12 cellular contexts compared by ENCODE assay signal in genomic region chr15:66936115-66936863, GRCh38.
DNase-seq lines count a peak whose midpoint lies in the region; ATAC-seq and TF ChIP-seq lines count a peak whose summit lies in the region.
"Had no signal": no experiment of that assay in that cellular context is flagged by ENCODE, and none has a peak within 500 bp of the region (broad histone marks: within the 10 kb centered on the region; RNA-seq: fewer than 3 reads in every experiment).

No MANE protein-coding gene starts in this region.

- H3K27ac ChIP-seq in IMR-90 (ENCODE audit: insufficient read depth, low read length) (peak overlapping the region; percentile 56), suprapubic skin (peak overlapping the region; percentile 48)
- H3K27ac ChIP-seq: neural progenitor cell had no signal

- 40% methylated on average over 1 of the region's 25 CpGs; no CpG with 5 or more reads in 1 of the 2 experiments for WGBS in IMR-90 (ENCODE audit: extremely low coverage in 2 of 2, insufficient read length in 1 of 2), 2 experiments
- 60% methylated on average over 24 of the region's 25 CpGs for WGBS in suprapubic skin

- in situ Hi-C loops in IMR-90 (cut with MboI; ENCODE audit: low sequenced_read_pairs) = no loop called here

- TF ChIP-seq RAD21 in IMR-90 (IDR thresholded peaks at IDR 0.05; ENCODE audit: low read length) = no peak

- peak overlapping the region; percentile 79 for H3K4ac ChIP-seq in IMR-90 (ENCODE audit: low read depth, low read length)

- BruUV-seq in IMR-90 (replicated peaks; lab: Mats Ljungman, UMichigan) = no TSS peak

- peak; percentile 64 for DNase-seq in IMR-90
- peak; percentile 35 to 73 for DNase-seq in cardiac fibroblast (ENCODE audit: low read depth in 2 of 2)
- peak; percentile 31 for DNase-seq in left lobe of liver (ENCODE audit: low spot score)
- peak; percentile 70 to 76 for DNase-seq in suprapubic skin (ENCODE audit: low spot score in 2 of 2)
- DNase-seq in hypothalamus (lab: John Stamatoyannopoulos, UW) = no peak
- no peak for DNase-seq in COR-L47 (lab: John Stamatoyannopoulos, UW)
- no peak for DNase-seq in KG1 (lab: John Stamatoyannopoulos, UW)
- DNase-seq: activated effector memory CD4-positive, alpha-beta T cell treated with Interleukin-2 at 50 U/mL for 16 hours; erythroblast; NCI-H187 had no signal

- peak overlapping the region; percentile 51 for H2AK9ac ChIP-seq in IMR-90 (replicated peaks; ENCODE audit: low read depth, low read length, poor library complexity)

- H3K27me3 ChIP-seq in IMR-90 (ENCODE audit: control insufficient read depth, insufficient read depth, low read length) (no peaks in the 10 kb centered on the region), suprapubic skin (no peaks in the 10 kb centered on the region)
- H3K27me3 ChIP-seq: neural progenitor cell had no signal

- peak overlapping the region; percentile 87 for H3K4me2 ChIP-seq in IMR-90 (ENCODE audit: low read depth, low read length)
- H3K4me2 ChIP-seq: neural progenitor cell had no signal

- H4K20me1 ChIP-seq in IMR-90 (ENCODE audit: insufficient read depth, low read length) = peaks cover 11% of the 10 kb centered on the region

- intact Hi-C loops in IMR-90 (cut with micrococcal nuclease) = no loop called here

- peak overlapping the region; percentile 49 for H4K91ac ChIP-seq in IMR-90 (ENCODE audit: insufficient read depth, low read depth, low read length)

- H3K4me3 ChIP-seq in IMR-90 (ENCODE audit: insufficient read depth, low read depth, low read length) = peak overlapping the region; percentile 39
- H3K4me3 ChIP-seq in cardiac fibroblast (replicated peaks in 1 of 2; ENCODE audit: low read depth in 2 of 2, low read length in 2 of 2) = peak overlapping the region; percentile 33 to 52
- peak overlapping the region; percentile 43 for H3K4me3 ChIP-seq in suprapubic skin
- H3K4me3 ChIP-seq: neural progenitor cell had no signal

- ATAC-seq in IMR-90 (ENCODE audit: low read depth) = peak; percentile 22
- no peak for ATAC-seq in left lobe of liver
- no peak for ATAC-seq in HG02852 (IDR thresholded peaks at IDR 0.05; ENCODE audit: unreplicated experiment)

- peak overlapping the region; percentile 69; the same call in 2 of the 3 replicates for H2BK15ac ChIP-seq in IMR-90 (ENCODE audit: low read depth, low read length)

- H3K9me3 ChIP-seq in IMR-90 (ENCODE audit: control insufficient read depth, insufficient read depth, low read length) (peaks cover 2% of the 10 kb centered on the region; the same call in 1 of the 2 replicates), suprapubic skin (no peaks in the 10 kb centered on the region)

- TF ChIP-seq POLR2A in IMR-90 (IDR thresholded peaks at IDR 0.05; ENCODE audit: low read depth, low read length) (no peak), suprapubic skin (IDR thresholded peaks at IDR 0.05) (no peak)

- peak overlapping the region; percentile 52 to 72 for H4K8ac ChIP-seq in IMR-90 (ENCODE audit: low read depth in 2 of 2, low read length in 2 of 2)

- peak overlapping the region; percentile 64 for H3K14ac ChIP-seq in IMR-90 (replicated peaks; ENCODE audit: low read depth, low read length)

- peak overlapping the region; percentile 26; the same call in 1 of the 2 replicates for H3K56ac ChIP-seq in IMR-90 (ENCODE audit: extremely low read depth, insufficient read depth, low read length)

- H2BK5ac ChIP-seq in IMR-90 (ENCODE audit: low read depth, low read length, poor library complexity, severe bottlenecking) = peak overlapping the region; percentile 3

- CTCF ChIA-PET in IMR-90 (lab: Yijun Ruan, JAX) = no interaction called here

- H3K36me3 ChIP-seq in IMR-90 (ENCODE audit: control insufficient read depth, insufficient read depth, low read length) (no peaks in the 10 kb centered on the region), suprapubic skin (no peaks in the 10 kb centered on the region)
- H3K36me3 ChIP-seq: neural progenitor cell had no signal

- peak overlapping the region; percentile 26 for H4K5ac ChIP-seq in IMR-90 (ENCODE audit: low read depth, low read length)

- peak overlapping the region; percentile 40 for H2AK5ac ChIP-seq in IMR-90 (ENCODE audit: low read depth, low read length)

- TF ChIP-seq CTCF in IMR-90 (conservative IDR thresholded peaks at IDR 0.05; ENCODE audit: low read depth, low read length) (no peak), cardiac fibroblast (IDR thresholded peaks at IDR 0.05; ENCODE audit: low read depth, low read length) (no peak), suprapubic skin (IDR thresholded peaks at IDR 0.05) (no peak)

- H3K23ac ChIP-seq in IMR-90 (ENCODE audit: low read depth, low read length) = peak overlapping the region; percentile 81; the same call in 1 of the 2 replicates

- TF ChIP-seq EP300 in suprapubic skin (IDR thresholded peaks at IDR 0.05) = no peak

- peak overlapping the region; percentile 35 for H3K18ac ChIP-seq in IMR-90 (ENCODE audit: low read depth, low read length)

- dilution Hi-C loops in IMR-90 (cut with HindIII; ENCODE audit: low sequenced_read_pairs, unreplicated experiment) = no loop called here

- H2BK20ac ChIP-seq in IMR-90 (ENCODE audit: low read depth, low read length) = peak overlapping the region; percentile 71

- peak overlapping the region; percentile 78 for H2BK120ac ChIP-seq in IMR-90 (ENCODE audit: low read depth, low read length)

- peaks cover 0 to 7% of the 10 kb centered on the region in 2 experiments; a peak in 1 of 4 replicates for H3K79me1 ChIP-seq in IMR-90 (ENCODE audit: low read depth in 1 of 2, low read length in 2 of 2)

- H3K9me1 ChIP-seq in IMR-90 (ENCODE audit: insufficient read depth, low read length) = peaks cover 13% of the 10 kb centered on the region

- H2AFZ ChIP-seq in IMR-90 (replicated peaks; ENCODE audit: low read length, poor library complexity) = peak overlapping the region; percentile 85
- H2AFZ ChIP-seq: neural progenitor cell had no signal

- H3K9ac ChIP-seq in IMR-90 (ENCODE audit: low read depth, low read length) = peak overlapping the region; percentile 48
- H3K9ac ChIP-seq: neural progenitor cell had no signal

- POLR2A ChIA-PET in IMR-90 (lab: Charles Lee; ENCODE audit: unreplicated experiment) = interaction anchor here (0.5 kb wide), 1 partner anchor 606 kb away, joined by 3 read pairs; the partner anchor contains the start of gene MAP2K5

- H3K4me1 ChIP-seq in IMR-90 (ENCODE audit: control insufficient read depth, insufficient read depth, low read length) (peaks cover 23% of the 10 kb centered on the region), suprapubic skin (peaks cover 22% of the 10 kb centered on the region)

TF ChIP-seq in IMR-90, 13 proteins besides CTCF, POLR2A, EP300 and RAD21:
- TF ChIP-seq CHD1 (IDR thresholded peaks at IDR 0.05; ENCODE audit: low read depth, low read length) (no peak), FOS (IDR thresholded peaks at IDR 0.05; ENCODE audit: low read depth, low read length) (no peak), CEBPB (IDR thresholded peaks at IDR 0.05; ENCODE audit: low read depth, low read length) (no peak), BHLHE40 (IDR thresholded peaks at IDR 0.05; ENCODE audit: low read depth, low read length) (no peak), RCOR1 (IDR thresholded peaks at IDR 0.05; ENCODE audit: insufficient replicate concordance, low read length) (no peak), MAZ (IDR thresholded peaks at IDR 0.05; ENCODE audit: borderline replicate concordance, low read depth, low read length) (no peak), SMC3 (IDR thresholded peaks at IDR 0.05; ENCODE audit: low read depth, low read length) (no peak), MAFK (IDR thresholded peaks at IDR 0.05; ENCODE audit: low read depth, low read length) (no peak), RFX5 (IDR thresholded peaks at IDR 0.05; ENCODE audit: low read depth, low read length) (no peak)
- TF ChIP-seq, protein P1, sequence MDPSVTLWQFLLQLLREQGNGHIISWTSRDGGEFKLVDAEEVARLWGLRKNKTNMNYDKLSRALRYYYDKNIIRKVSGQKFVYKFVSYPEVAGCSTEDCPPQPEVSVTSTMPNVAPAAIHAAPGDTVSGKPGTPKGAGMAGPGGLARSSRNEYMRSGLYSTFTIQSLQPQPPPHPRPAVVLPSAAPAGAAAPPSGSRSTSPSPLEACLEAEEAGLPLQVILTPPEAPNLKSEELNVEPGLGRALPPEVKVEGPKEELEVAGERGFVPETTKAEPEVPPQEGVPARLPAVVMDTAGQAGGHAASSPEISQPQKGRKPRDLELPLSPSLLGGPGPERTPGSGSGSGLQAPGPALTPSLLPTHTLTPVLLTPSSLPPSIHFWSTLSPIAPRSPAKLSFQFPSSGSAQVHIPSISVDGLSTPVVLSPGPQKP (IDR thresholded peaks at IDR 0.05; ENCODE audit: borderline replicate concordance, low read depth, low read length) = no peak

Comparison
In these comparisons a context has a peak if more than half of its experiments do, and no peak if none do; other contexts are left out.
1. DNase-seq: peak in IMR-90 (single experiment), cardiac fibroblast (2 of 2), left lobe of liver (single experiment) and suprapubic skin (2 of 2); none in hypothalamus (0 of 51), COR-L47 (single experiment) and KG1 (single experiment).
2. Peak in every context shown above with its lines, with median percentiles within 50 percentile points of each other: H3K4me3 ChIP-seq.